26 cellular contexts compared by ENCODE assay signal in genomic region chrX:53076671-53077070, GRCh38.
"Had no signal": no experiment of that assay in that cellular context is flagged by ENCODE, and none has a peak within 500 bp of the region (broad histone marks: within the 10 kb centered on the region; RNA-seq: fewer than 3 reads in every experiment).

No MANE protein-coding gene starts in this region.

- H3K27me3 Mint-ChIP-seq: effector memory CD8-positive, alpha-beta T cell had no signal

- H3K4me3 Mint-ChIP-seq: dendritic cell treated with granulocyte-macrophage colony-stimulating factor and Interleukin-4, amounts not matched to agents 40 ng/mL and 50 ng/mL, for 4 days; effector memory CD8-positive, alpha-beta T cell; endodermal cell; mesothelial cell of epicardium; naive B cell had no signal

- ATAC-seq: effector memory CD8-positive, alpha-beta T cell; esophagus mucosa; gastrocnemius medialis; heart right ventricle; left colon; left lobe of liver; mucosa of descending colon had no signal

- H3K27ac Mint-ChIP-seq: dendritic cell treated with granulocyte-macrophage colony-stimulating factor and Interleukin-4, amounts not matched to agents 40 ng/mL and 50 ng/mL, for 4 days; endodermal cell; mesothelial cell of epicardium had no signal

- DNase-seq: colonic mucosa; cortex of kidney; effector CD8-positive, alpha-beta T cell; effector memory CD8-positive, alpha-beta T cell; endodermal cell; erythroblast; esophagus squamous epithelium; foreskin fibroblast; foreskin melanocyte; gastrocnemius medialis; glutamatergic neuron; head of caudate nucleus; heart right ventricle; hippocampal formation; islet precursor cell; kidney glomerular epithelial cell; left colon; left ventricle myocardium inferior; mammary epithelial cell; mesenchymal stem cell; mucosa of descending colon; naive B cell had no signal

- H3K36me3 Mint-ChIP-seq: naive B cell had no signal

- H3K9me3 Mint-ChIP-seq: effector memory CD8-positive, alpha-beta T cell had no signal
